8 cellular contexts compared by ENCODE assay signal in genomic region chr9:91117959-91118651, GRCh38.
A peak's percentile ranks its signal among the peaks of the same experiment; 100 is the strongest.
DNase-seq lines count a peak whose midpoint lies in the region; ATAC-seq and TF ChIP-seq lines count a peak whose summit lies in the region.

No MANE protein-coding gene starts in this region.

- H3K4me3 ChIP-seq in H7 (ENCODE audit: insufficient read depth, low read depth, low read length) (no peak overlapping the region), astrocyte of the cerebellum (ENCODE audit: low read depth, low read length) (no peak overlapping the region), OCI-LY7 (ENCODE audit: low read depth, low read length, poor library complexity, severe bottlenecking) (no peak overlapping the region)

- peaks cover 3% of the 10 kb centered on the region; the same call in 1 of the 2 replicates for H3K27me3 ChIP-seq in H7 (ENCODE audit: control insufficient read depth, insufficient read depth, low read length)

- H3K9me2 ChIP-seq in OCI-LY7 (ENCODE audit: insufficient read depth, low read length) = no peaks in the 10 kb centered on the region

- no TSS peak for BruUV-seq in OCI-LY7 (replicated peaks; lab: Mats Ljungman, UMichigan)

- H3K27ac ChIP-seq in OCI-LY7 (ENCODE audit: low read depth, low read length, poor library complexity, severe bottlenecking) = no peak overlapping the region

- TF ChIP-seq CTCF in astrocyte of the cerebellum (IDR thresholded peaks at IDR 0.05; ENCODE audit: low read depth, low read length, missing control alignments) (no peak), OCI-LY7 (conservative IDR thresholded peaks at IDR 0.05; ENCODE audit: low read length) (no peak)

- H3K9me3 ChIP-seq in OCI-LY7 (ENCODE audit: low read length) = no peaks in the 10 kb centered on the region

- ATAC-seq in GM19351 (IDR thresholded peaks at IDR 0.05; ENCODE audit: unreplicated experiment) (no peak), HG03039 (IDR thresholded peaks at IDR 0.05; ENCODE audit: unreplicated experiment) (no peak)

- CTCF ChIA-PET in OCI-LY7 (lab: Charles Lee; ENCODE audit: unreplicated experiment) = no interaction called here

- DNase-seq in H7 (peak; percentile 82), astrocyte of the cerebellum (ENCODE audit: low read depth) (peak; percentile 42), hippocampal formation (lab: John Stamatoyannopoulos, UW) (peak; percentile 8 to 42), posterior vena cava (ENCODE audit: low spot score) (peak; percentile 95), OCI-LY7 (ENCODE audit: low spot score) (no peak), NOMO-1 (lab: John Stamatoyannopoulos, UW; ENCODE audit: unreplicated experiment in 2 of 2) (no peak)

- POLR2A ChIA-PET in OCI-LY7 (lab: Charles Lee) = interaction anchor here (0.6 kb wide), 1 partner anchor 21 kb away, joined by 3 read pairs; no protein-coding TSS in a partner anchor

- H3K79me2 ChIP-seq in OCI-LY7 (ENCODE audit: insufficient read depth, low read depth, low read length) = no peaks in the 10 kb centered on the region

- no peaks in the 10 kb centered on the region for H3K4me1 ChIP-seq in OCI-LY7 (ENCODE audit: insufficient read depth, low read length, poor library complexity, severe bottlenecking)

- intact Hi-C loops in posterior vena cava (cut with DNase I) (loop anchor here in 1 of 2 donors (5.0 to 10.0 kb wide), 2 partner anchors 74 to 307 kb away; partner anchors contain the start of gene NFIL3), OCI-LY7 (cut with micrococcal nuclease; ENCODE audit: unreplicated experiment) (no loop called here)

- H3K4me2 ChIP-seq in OCI-LY7 (ENCODE audit: low read length) = no peak overlapping the region

- H3K36me3 ChIP-seq in H7 (replicated peaks; ENCODE audit: control insufficient read depth, insufficient read depth, low read length) = no peaks in the 10 kb centered on the region
- no peaks in the 10 kb centered on the region for H3K36me3 ChIP-seq in OCI-LY7 (ENCODE audit: insufficient read depth, low read length)

- H4K20me1 ChIP-seq in OCI-LY7 (ENCODE audit: insufficient read depth, low read length) = no peaks in the 10 kb centered on the region

- in situ Hi-C loops in astrocyte of the cerebellum (cut with HindIII; ENCODE audit: low sequenced_read_pairs) = no loop called here

- no peak overlapping the region for H2AFZ ChIP-seq in OCI-LY7 (ENCODE audit: low read length)

Comparison
In these comparisons a context has a peak if more than half of its experiments do, and no peak if none do; other contexts are left out.
1. DNase-seq: peak in H7 (single experiment), astrocyte of the cerebellum (single experiment), hippocampal formation (2 of 2) and posterior vena cava (single experiment); none in OCI-LY7 (single experiment) and NOMO-1 (0 of 2).